Comparison of ENCODE assay signal across 1 cellular context in the genomic region with DNA sequence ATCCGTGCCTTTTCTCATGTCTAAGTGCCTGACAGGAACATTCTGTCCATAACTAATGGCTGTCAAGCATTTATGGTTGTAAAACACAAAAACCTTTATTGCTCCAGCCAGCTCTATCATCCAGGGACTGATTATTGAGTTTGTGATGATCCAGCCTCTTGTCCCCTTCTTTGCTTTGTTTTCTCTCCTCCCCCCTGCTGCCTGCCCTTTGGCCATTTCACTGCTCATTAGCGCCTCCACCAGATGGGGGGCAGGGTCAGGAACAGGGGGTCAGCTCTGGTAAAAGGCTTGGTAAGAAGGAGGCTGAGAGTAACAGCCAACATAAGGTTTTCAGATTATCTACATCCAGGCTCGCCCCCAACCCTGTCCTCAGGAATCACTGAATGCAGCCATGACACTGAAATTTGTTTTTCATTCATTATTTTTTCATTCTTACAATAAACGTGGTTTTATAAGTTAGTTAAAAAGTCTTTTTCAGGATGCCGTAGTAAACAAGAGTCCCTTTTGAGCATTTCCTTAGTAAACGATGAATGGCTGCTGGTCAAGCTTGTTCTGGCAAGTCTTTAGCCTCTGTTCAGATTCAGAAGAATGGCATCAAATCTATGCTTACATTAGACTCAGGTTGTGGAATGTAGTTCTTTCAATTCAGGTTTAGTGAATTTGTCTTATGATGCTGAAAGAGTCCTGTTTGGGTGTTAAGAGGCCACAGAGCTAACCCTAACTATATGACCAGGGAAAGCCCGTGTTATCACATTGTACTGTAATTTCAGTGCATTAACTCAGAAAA.
A peak's percentile ranks its signal among the peaks of the same experiment; 100 is the strongest.
TF ChIP-seq lines count a peak whose summit lies in the region.

No MANE protein-coding gene starts in this region.

TF ChIP-seq in SK-N-SH, 30 proteins besides CTCF, POLR2A, EP300 and RAD21:
- no peak for TF ChIP-seq MEF2A (IDR thresholded peaks at IDR 0.05; ENCODE audit: borderline replicate concordance, low read depth)
- TF ChIP-seq USF1 (IDR thresholded peaks at IDR 0.05; ENCODE audit: borderline replicate concordance, low read depth) = no peak
- no peak for TF ChIP-seq CHD2 (IDR thresholded peaks at IDR 0.05; ENCODE audit: low read length, partially characterized antibody)
- peak; percentile 16; the same call in 1 of the 2 replicates for TF ChIP-seq POLR2AphosphoS5 (IDR thresholded peaks at IDR 0.05; ENCODE audit: low read depth, low read length)
